Comparison of ENCODE assay signal across 1 cellular context in the genomic region with DNA sequence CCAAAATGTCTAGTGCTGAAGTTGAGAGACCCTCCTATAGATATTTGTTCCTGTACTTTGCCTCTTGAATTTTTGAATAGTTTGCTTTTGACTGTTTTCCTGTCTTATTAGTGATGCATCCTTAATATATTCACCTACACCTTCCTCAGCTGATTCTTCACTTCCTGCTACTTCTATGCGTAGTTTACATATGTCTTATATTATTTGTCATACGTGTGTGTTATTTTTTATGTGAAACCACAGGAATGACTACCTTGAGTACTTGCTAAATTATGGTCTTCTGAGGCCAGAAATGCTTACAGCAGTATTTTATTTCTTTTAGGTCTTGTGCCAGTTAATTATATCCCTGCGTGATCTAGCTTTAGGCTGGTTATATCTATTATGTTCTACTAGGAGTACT.
TF ChIP-seq lines count a peak whose summit lies in the region.

No MANE protein-coding gene starts in this region.

TF ChIP-seq in IMR-90, 13 proteins besides CTCF, POLR2A, EP300 and RAD21:
- TF ChIP-seq MXI1 (IDR thresholded peaks at IDR 0.05; ENCODE audit: borderline replicate concordance, low read depth, low read length): no peak
- TF ChIP-seq RFX5 (IDR thresholded peaks at IDR 0.05; ENCODE audit: low read depth, low read length): no peak
